Comparison of ENCODE assay signal across 28 cellular contexts in genomic region chr9:115972362-115972761, GRCh38.
"Had no signal": no experiment of that assay in that cellular context is flagged by ENCODE, and none has a peak within 500 bp of the region (broad histone marks: within the 10 kb centered on the region; RNA-seq: fewer than 3 reads in every experiment).

No MANE protein-coding gene starts in this region.

- H3K9me3 ChIP-seq: gastrocnemius medialis, pancreas had no signal

- H3K36me3 Mint-ChIP-seq: activated naive CD4-positive, alpha-beta T cell treated with anti-CD3 and anti-CD28 coated beads, Interleukin-2, amount 10 ng/mL, durations not matched to agents 7 days and 5 days; activated naive CD8-positive, alpha-beta T cell treated with anti-CD3 and anti-CD28 coated beads, Interleukin-2, amount 10 ng/mL, durations not matched to agents 7 days and 5 days; mesothelial cell of epicardium; naive B cell had no signal

- H3K27me3 Mint-ChIP-seq: activated CD4-positive, alpha-beta memory T cell treated with anti-CD3 and anti-CD28 coated beads, Interleukin-2, amount 10 ng/mL, durations not matched to agents 7 days and 5 days; activated CD4-positive, alpha-beta T cell treated with anti-CD3 and anti-CD28 coated beads, Interleukin-2, amount 10 ng/mL, durations not matched to agents 24 days and 14 days; activated naive CD4-positive, alpha-beta T cell treated with anti-CD3 and anti-CD28 coated beads, Interleukin-2, amount 10 ng/mL, durations not matched to agents 7 days and 5 days; activated naive CD8-positive, alpha-beta T cell treated with anti-CD3 and anti-CD28 coated beads, Interleukin-2, amount 10 ng/mL, durations not matched to agents 7 days and 5 days; activated T-cell treated with anti-CD3 and anti-CD28 coated beads, Interleukin-2, amount 50 U/mL, for 24 hours; naive B cell; T-helper 17 cell had no signal

- H3K9me3 Mint-ChIP-seq: activated naive CD4-positive, alpha-beta T cell treated with anti-CD3 and anti-CD28 coated beads, Interleukin-2, amount 10 ng/mL, durations not matched to agents 7 days and 5 days had no signal

- H3K27me3 ChIP-seq: brain microvascular endothelial cell, gastrocnemius medialis, hepatocyte, pancreas, spleen, tibial nerve had no signal

- H3K27ac ChIP-seq: brain microvascular endothelial cell, gastrocnemius medialis, hepatocyte, pancreas, spleen, tibial nerve, WERI-Rb-1 had no signal

- ATAC-seq: activated CD4-positive, CD25-positive, alpha-beta regulatory T cell treated with anti-CD3 and anti-CD28 coated beads, Interleukin-2, amount 50 U/mL, for 24 hours; gastrocnemius medialis; left colon; pancreas; right cardiac atrium; T-helper 17 cell had no signal

- DNase-seq: activated CD4-positive, alpha-beta memory T cell treated with anti-CD3 and anti-CD28 coated beads, Interleukin-2, amount 10 ng/mL, durations not matched to agents 7 days and 5 days; activated CD4-positive, alpha-beta T cell treated with anti-CD3 and anti-CD28 coated beads, Interleukin-2, amount 10 ng/mL, durations not matched to agents 24 days and 14 days; activated CD8-positive, alpha-beta memory T cell treated with anti-CD3 and anti-CD28 coated beads, Interleukin-2, amount 50 U/mL, for 48 hours; activated gamma-delta T cell; activated naive CD4-positive, alpha-beta T cell treated with anti-CD3 and anti-CD28 coated beads, Interleukin-2, amount 10 ng/mL, durations not matched to agents 7 days and 5 days; activated naive CD8-positive, alpha-beta T cell treated with anti-CD3 and anti-CD28 coated beads, Interleukin-2, amount 10 ng/mL, durations not matched to agents 7 days and 5 days; activated T-cell treated with anti-CD3 and anti-CD28 coated beads, Interleukin-2, amount 50 U/mL, for 24 hours; amniotic stem cell; brain microvascular endothelial cell; central memory CD4-positive, alpha-beta T cell; effector CD8-positive, alpha-beta T cell; gastrocnemius medialis; glutamatergic neuron; kidney; left colon; naive B cell; nephron progenitor cell; pancreas; right cardiac atrium; spleen; stimulated activated naive CD4-positive, alpha-beta T cell treated with Interleukin-2 at 50 U/mL for 16 hours; T-helper 17 cell; T1000; WERI-Rb-1 had no signal

- H3K4me3 ChIP-seq: gastrocnemius medialis, hepatocyte, pancreas, spleen, tibial nerve had no signal

- H3K36me3 ChIP-seq: brain microvascular endothelial cell, gastrocnemius medialis, pancreas, spleen, tibial nerve, WERI-Rb-1 had no signal

- H3K4me1 ChIP-seq: gastrocnemius medialis, pancreas, spleen, tibial nerve had no signal

- H3K4me1 Mint-ChIP-seq: activated CD4-positive, alpha-beta memory T cell treated with anti-CD3 and anti-CD28 coated beads, Interleukin-2, amount 10 ng/mL, durations not matched to agents 7 days and 5 days; activated CD4-positive, alpha-beta T cell treated with anti-CD3 and anti-CD28 coated beads, Interleukin-2, amount 10 ng/mL, durations not matched to agents 24 days and 14 days; activated naive CD4-positive, alpha-beta T cell treated with anti-CD3 and anti-CD28 coated beads, Interleukin-2, amount 10 ng/mL, durations not matched to agents 7 days and 5 days; activated naive CD8-positive, alpha-beta T cell treated with anti-CD3 and anti-CD28 coated beads, Interleukin-2, amount 10 ng/mL, durations not matched to agents 7 days and 5 days; mesothelial cell of epicardium; naive B cell; nephron progenitor cell; T-helper 17 cell had no signal

- H3K27ac Mint-ChIP-seq: activated CD4-positive, alpha-beta memory T cell treated with anti-CD3 and anti-CD28 coated beads, Interleukin-2, amount 10 ng/mL, durations not matched to agents 7 days and 5 days; activated CD4-positive, alpha-beta T cell treated with anti-CD3 and anti-CD28 coated beads, Interleukin-2, amount 10 ng/mL, durations not matched to agents 24 days and 14 days; activated naive CD4-positive, alpha-beta T cell treated with anti-CD3 and anti-CD28 coated beads, Interleukin-2, amount 10 ng/mL, durations not matched to agents 7 days and 5 days; activated naive CD8-positive, alpha-beta T cell treated with anti-CD3 and anti-CD28 coated beads, Interleukin-2, amount 10 ng/mL, durations not matched to agents 7 days and 5 days; activated T-cell treated with anti-CD3 and anti-CD28 coated beads, Interleukin-2, amount 50 U/mL, for 24 hours; mesothelial cell of epicardium; naive B cell; nephron progenitor cell; T-helper 17 cell had no signal

- H3K4me3 Mint-ChIP-seq: activated CD4-positive, alpha-beta memory T cell treated with anti-CD3 and anti-CD28 coated beads, Interleukin-2, amount 10 ng/mL, durations not matched to agents 7 days and 5 days; activated CD4-positive, alpha-beta T cell treated with anti-CD3 and anti-CD28 coated beads, Interleukin-2, amount 10 ng/mL, durations not matched to agents 24 days and 14 days; activated naive CD4-positive, alpha-beta T cell treated with anti-CD3 and anti-CD28 coated beads, Interleukin-2, amount 10 ng/mL, durations not matched to agents 7 days and 5 days; activated naive CD8-positive, alpha-beta T cell treated with anti-CD3 and anti-CD28 coated beads, Interleukin-2, amount 10 ng/mL, durations not matched to agents 7 days and 5 days; activated T-cell treated with anti-CD3 and anti-CD28 coated beads, Interleukin-2, amount 50 U/mL, for 24 hours; mesothelial cell of epicardium; naive B cell; nephron progenitor cell; T-helper 17 cell had no signal
